In genomic region chr3:139185482-139185881, GRCh38 we compare ENCODE assay signal across 4 cellular contexts.
"Had no signal": no experiment of that assay in that cellular context is flagged by ENCODE, and none has a peak within 500 bp of the region (broad histone marks: within the 10 kb centered on the region; RNA-seq: fewer than 3 reads in every experiment).

No MANE protein-coding gene starts in this region.

- H3K27ac Mint-ChIP-seq: H9 had no signal

- DNase-seq: GM23248, H9, HCEC 1CT, IMR-90 had no signal

- H3K4me3 Mint-ChIP-seq: H9 had no signal

- H3K27ac ChIP-seq: GM23248 had no signal

- H3K4me3 ChIP-seq: GM23248 had no signal
